11 cellular contexts compared by ENCODE assay signal in the genomic region with DNA sequence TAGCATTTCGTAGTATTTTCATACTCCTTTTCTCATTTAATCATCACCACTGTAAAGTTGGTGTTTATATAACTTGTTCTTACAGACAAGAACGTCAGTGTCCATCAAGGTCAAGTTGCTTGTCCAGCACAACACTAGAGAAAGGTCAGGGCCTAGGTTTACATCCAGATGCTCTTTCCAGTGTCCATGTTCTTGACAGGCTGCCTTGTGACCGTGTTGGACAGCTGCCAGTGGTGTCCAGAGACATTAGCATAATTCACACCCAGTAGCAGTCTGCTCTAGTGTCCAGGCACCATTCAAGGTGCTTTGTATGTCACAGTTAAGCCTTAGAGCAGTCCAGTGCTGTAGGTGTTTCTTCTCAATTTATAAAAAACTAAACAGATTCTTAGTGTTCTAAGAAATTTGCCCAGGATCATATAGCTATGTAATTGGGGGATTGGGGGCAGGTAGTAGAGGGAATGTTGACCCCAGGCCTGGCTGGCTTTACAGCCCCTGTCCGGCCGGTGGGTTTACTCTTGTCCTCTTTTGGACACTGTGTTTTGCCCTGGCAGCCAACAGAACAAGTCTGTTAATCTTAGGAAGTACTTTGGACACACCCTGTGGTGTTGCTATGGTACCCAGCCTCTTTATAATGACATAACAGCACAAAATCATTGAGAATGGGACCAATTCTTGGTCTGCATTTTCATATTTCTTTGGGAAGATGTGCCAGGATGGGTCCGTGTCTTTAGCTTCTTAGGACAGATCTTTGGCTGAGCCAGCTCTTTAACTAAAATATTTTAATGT. TPM values are rescaled to one million over a fixed set of nuclear protein-coding genes. Genes with fewer than 3 reads are reported as not detected.
DNase-seq lines count a peak whose midpoint lies in the region; ATAC-seq and TF ChIP-seq lines count a peak whose summit lies in the region.
"Had no signal": no experiment of that assay in that cellular context is flagged by ENCODE, and none has a peak within 500 bp of the region (broad histone marks: within the 10 kb centered on the region; RNA-seq: fewer than 3 reads in every experiment).

No MANE protein-coding gene starts in this region.

- POLR2A ChIA-PET in HEK293T (lab: Yijun Ruan, JAX) = no interaction called here

- CTCF ChIA-PET in HEK293T (lab: Yijun Ruan, JAX) = interaction anchor here (0.6 kb wide), 1 partner anchor 17 kb away, joined by 3 read pairs; no protein-coding TSS in a partner anchor

- H3K9me3 Mint-ChIP-seq in activated naive CD8-positive, alpha-beta T cell (ENCODE audit: low read depth) = no peaks in the 10 kb centered on the region
- no peaks in the 10 kb centered on the region for H3K9me3 Mint-ChIP-seq in activated naive CD8-positive, alpha-beta T cell treated with anti-CD3 and anti-CD28 coated beads, Interleukin-2, amount 50 U/mL, for 24 hours
- H3K9me3 Mint-ChIP-seq in memory B cell = no peaks in the 10 kb centered on the region
- H3K9me3 Mint-ChIP-seq: activated T-cell treated with anti-CD3 and anti-CD28 coated beads, Interleukin-2, amount 50 U/mL, for 72 hours; stimulated activated naive CD8-positive, alpha-beta T cell treated with anti-CD3 and anti-CD28 coated beads, Interleukin-15, Interleukin-2, amounts not matched to agents 100 ng/mL and 50 ng/mL, for 24 hours had no signal

- no peak overlapping the region for H3K27ac Mint-ChIP-seq in activated naive CD8-positive, alpha-beta T cell
- H3K27ac Mint-ChIP-seq in activated naive CD8-positive, alpha-beta T cell treated with anti-CD3 and anti-CD28 coated beads, Interleukin-2, amount 50 U/mL, for 24 hours = no peak overlapping the region
- H3K27ac Mint-ChIP-seq in memory B cell = peak overlapping the region; percentile 48
- H3K27ac Mint-ChIP-seq: activated T-cell treated with anti-CD3 and anti-CD28 coated beads, Interleukin-2, amount 50 U/mL, for 72 hours; stimulated activated naive CD8-positive, alpha-beta T cell treated with anti-CD3 and anti-CD28 coated beads, Interleukin-15, Interleukin-2, amounts not matched to agents 100 ng/mL and 50 ng/mL, for 24 hours had no signal

- H3K4me3 Mint-ChIP-seq in activated naive CD8-positive, alpha-beta T cell = peak overlapping the region; percentile 14
- H3K4me3 Mint-ChIP-seq in activated naive CD8-positive, alpha-beta T cell treated with anti-CD3 and anti-CD28 coated beads, Interleukin-2, amount 50 U/mL, for 24 hours = no peak overlapping the region
- H3K4me3 Mint-ChIP-seq in memory B cell = no peak overlapping the region
- H3K4me3 Mint-ChIP-seq: activated T-cell treated with anti-CD3 and anti-CD28 coated beads, Interleukin-2, amount 50 U/mL, for 72 hours; stimulated activated naive CD8-positive, alpha-beta T cell treated with anti-CD3 and anti-CD28 coated beads, Interleukin-15, Interleukin-2, amounts not matched to agents 100 ng/mL and 50 ng/mL, for 24 hours had no signal

- H3K36me3 ChIP-seq in upper lobe of right lung (peaks cover 7% of the 10 kb centered on the region), prostate gland (no peaks in the 10 kb centered on the region)

- H3K4me3 ChIP-seq in epithelial cell of esophagus (ENCODE audit: low read length) (no peak overlapping the region), upper lobe of right lung (no peak overlapping the region), prostate gland (no peak overlapping the region)

- peaks cover 87% of the 10 kb centered on the region for H3K4me1 Mint-ChIP-seq in activated naive CD8-positive, alpha-beta T cell (ENCODE audit: low read depth)
- H3K4me1 Mint-ChIP-seq in activated naive CD8-positive, alpha-beta T cell treated with anti-CD3 and anti-CD28 coated beads, Interleukin-2, amount 50 U/mL, for 24 hours = peaks cover 86% of the 10 kb centered on the region
- peaks cover 65% of the 10 kb centered on the region for H3K4me1 Mint-ChIP-seq in memory B cell

- no peak for TF ChIP-seq POLR2A in prostate gland (IDR thresholded peaks at IDR 0.05)

- H3K27me3 ChIP-seq in upper lobe of right lung (no peaks in the 10 kb centered on the region), prostate gland (replicated peaks; ENCODE audit: insufficient read depth) (no peaks in the 10 kb centered on the region)

- intact Hi-C loops in upper lobe of right lung (cut with DNase I) (no loop called here), prostate gland (cut with DNase I) (loop anchor here (10.0 kb wide), 1 partner anchor 555 kb away; a partner anchor contains a TSS)

- no peak overlapping the region for H3K27ac ChIP-seq in upper lobe of right lung
- H3K27ac ChIP-seq in prostate gland = no peak overlapping the region

- WGBS in prostate gland = 54% methylated on average over 6 of the region's 6 CpGs

- peaks cover 8% of the 10 kb centered on the region for H3K36me3 Mint-ChIP-seq in activated naive CD8-positive, alpha-beta T cell
- H3K36me3 Mint-ChIP-seq in activated naive CD8-positive, alpha-beta T cell treated with anti-CD3 and anti-CD28 coated beads, Interleukin-2, amount 50 U/mL, for 24 hours (ENCODE audit: low read depth) = peaks cover 43% of the 10 kb centered on the region
- H3K36me3 Mint-ChIP-seq in memory B cell = peaks cover 16% of the 10 kb centered on the region

- H3K4me1 ChIP-seq in upper lobe of right lung = peaks cover 64% of the 10 kb centered on the region
- H3K4me1 ChIP-seq in prostate gland (replicated peaks) = peaks cover 20% of the 10 kb centered on the region

- no peaks in the 10 kb centered on the region for H3K27me3 Mint-ChIP-seq in activated naive CD8-positive, alpha-beta T cell
- no peaks in the 10 kb centered on the region for H3K27me3 Mint-ChIP-seq in activated naive CD8-positive, alpha-beta T cell treated with anti-CD3 and anti-CD28 coated beads, Interleukin-2, amount 50 U/mL, for 24 hours
- H3K27me3 Mint-ChIP-seq in memory B cell = no peaks in the 10 kb centered on the region
- H3K27me3 Mint-ChIP-seq: stimulated activated naive CD8-positive, alpha-beta T cell treated with anti-CD3 and anti-CD28 coated beads, Interleukin-15, Interleukin-2, amounts not matched to agents 100 ng/mL and 50 ng/mL, for 24 hours had no signal

- TF ChIP-seq CTCF in epithelial cell of esophagus (IDR thresholded peaks at IDR 0.05; ENCODE audit: insufficient read depth, low read depth, low read length, missing control alignments) (no peak), upper lobe of right lung (IDR thresholded peaks at IDR 0.05) (no peak), prostate gland (IDR thresholded peaks at IDR 0.05) (no peak)

- ATAC-seq in activated naive CD8-positive, alpha-beta T cell treated with anti-CD3 and anti-CD28 coated beads, Interleukin-2, amount 50 U/mL, for 24 hours = no peak
- ATAC-seq in memory B cell (ENCODE audit: low read depth) = no peak
- peak; percentile 57 for ATAC-seq in upper lobe of right lung
- no peak for ATAC-seq in GM21576 (IDR thresholded peaks at IDR 0.05; ENCODE audit: unreplicated experiment)
- ATAC-seq: activated T-cell treated with anti-CD3 and anti-CD28 coated beads, Interleukin-2, amount 50 U/mL, for 72 hours had no signal

- H3K9me3 ChIP-seq in upper lobe of right lung = no peaks in the 10 kb centered on the region
- no peaks in the 10 kb centered on the region for H3K9me3 ChIP-seq in prostate gland

- DNase-seq in activated naive CD8-positive, alpha-beta T cell treated with anti-CD3 and anti-CD28 coated beads, Interleukin-2, amount 50 U/mL, for 24 hours = no peak
- DNase-seq in epithelial cell of esophagus (ENCODE audit: low read depth) = peak; percentile 19
- no peak for DNase-seq in memory B cell (ENCODE audit: low spot score in 2 of 2)
- no peak for DNase-seq in upper lobe of right lung
- DNase-seq in prostate gland (ENCODE audit: low spot score) = no peak
- no peak for DNase-seq in HEK293T (ENCODE audit: extremely low spot score)
- DNase-seq: activated T-cell treated with anti-CD3 and anti-CD28 coated beads, Interleukin-2, amount 50 U/mL, for 72 hours; NCI-H1436 had no signal

TF ChIP-seq in HEK293T, 16 proteins besides CTCF, POLR2A, EP300 and RAD21:
- TF ChIP-seq CTBP1 (IDR thresholded peaks at IDR 0.05; ENCODE audit: borderline replicate concordance) (no peak), L3MBTL2 (conservative IDR thresholded peaks at IDR 0.05) (no peak), NFRKB (IDR thresholded peaks at IDR 0.05) (no peak), SUZ12 (IDR thresholded peaks at IDR 0.05) (no peak), HDGF (IDR thresholded peaks at IDR 0.05; ENCODE audit: borderline replicate concordance) (no peak), TARDBP (IDR thresholded peaks at IDR 0.05) (no peak), FOXM1 (IDR thresholded peaks at IDR 0.05; ENCODE audit: borderline replicate concordance) (no peak), ZNF384 (IDR thresholded peaks at IDR 0.05) (no peak), LEF1 (IDR thresholded peaks at IDR 0.05; ENCODE audit: borderline replicate concordance) (no peak), BHLHE40 (IDR thresholded peaks at IDR 0.05; ENCODE audit: borderline replicate concordance) (no peak), FOXA1 (IDR thresholded peaks at IDR 0.05) (no peak), ELF4 (IDR thresholded peaks at IDR 0.05) (no peak), ARNT (IDR thresholded peaks at IDR 0.05) (no peak), FOXK2 (IDR thresholded peaks at IDR 0.05) (no peak), SP1 (IDR thresholded peaks at IDR 0.05) (no peak)
- TF ChIP-seq, protein P1, sequence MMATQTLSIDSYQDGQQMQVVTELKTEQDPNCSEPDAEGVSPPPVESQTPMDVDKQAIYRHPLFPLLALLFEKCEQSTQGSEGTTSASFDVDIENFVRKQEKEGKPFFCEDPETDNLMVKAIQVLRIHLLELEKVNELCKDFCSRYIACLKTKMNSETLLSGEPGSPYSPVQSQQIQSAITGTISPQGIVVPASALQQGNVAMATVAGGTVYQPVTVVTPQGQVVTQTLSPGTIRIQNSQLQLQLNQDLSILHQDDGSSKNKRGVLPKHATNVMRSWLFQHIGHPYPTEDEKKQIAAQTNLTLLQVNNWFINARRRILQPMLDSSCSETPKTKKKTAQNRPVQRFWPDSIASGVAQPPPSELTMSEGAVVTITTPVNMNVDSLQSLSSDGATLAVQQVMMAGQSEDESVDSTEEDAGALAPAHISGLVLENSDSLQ (IDR thresholded peaks at IDR 0.05) = no peak

RNA-seq across cellular contexts. Expression of a gene that starts 8.0 kb away (rescaled TPM):
- total RNA-seq in upper lobe of right lung (13.0 TPM), prostate gland (10 to 100 TPM; 24.2 to 40.7 TPM)
